33 cellular contexts compared by ENCODE assay signal in the genomic region with DNA sequence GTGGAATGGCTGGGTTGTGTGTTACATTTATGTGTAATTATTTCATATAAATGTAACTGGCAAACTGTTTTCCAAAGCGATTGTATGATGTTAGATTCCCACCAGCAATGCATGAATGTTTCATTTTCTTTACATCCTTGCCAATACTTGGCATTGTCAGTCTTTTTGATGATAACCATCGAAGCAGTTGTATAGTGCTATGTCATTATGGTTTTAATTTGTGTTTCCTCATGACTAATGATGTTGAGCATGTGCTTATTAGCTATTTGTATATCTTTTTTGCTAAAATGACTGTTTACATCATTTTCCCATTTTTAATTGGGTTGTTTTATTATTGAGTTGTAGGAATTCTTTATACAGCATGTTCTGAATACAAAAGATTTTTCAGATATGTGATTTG. TPM values are rescaled to one million over a fixed set of nuclear protein-coding genes. Genes with fewer than 3 reads are reported as not detected.
"Had no signal": no experiment of that assay in that cellular context is flagged by ENCODE, and none has a peak within 500 bp of the region (broad histone marks: within the 10 kb centered on the region; RNA-seq: fewer than 3 reads in every experiment).

No MANE protein-coding gene starts in this region.

- DNase-seq: activated B cell treated with CpG ODN at 0.5 μM for 24 hours; activated CD4-positive, alpha-beta memory T cell treated with anti-CD3 and anti-CD28 coated beads, Interleukin-2, amount 10 ng/mL, durations not matched to agents 7 days and 5 days; activated CD4-positive, alpha-beta T cell treated with anti-CD3 and anti-CD28 coated beads for 48 hours; activated CD4-positive, CD25-positive, alpha-beta regulatory T cell treated with anti-CD3 and anti-CD28 coated beads, Interleukin-2, amount 50 U/mL, for 72 hours; activated effector memory CD4-positive, alpha-beta T cell treated with anti-CD3 and anti-CD28 coated beads, Interleukin-2, amount 50 U/mL, for 16 hours; activated naive CD4-positive, alpha-beta T cell; activated naive CD4-positive, alpha-beta T cell treated with anti-CD3 and anti-CD28 coated beads, Interleukin-2, amount 50 U/mL, for 16 hours; activated naive CD8-positive, alpha-beta T cell treated with anti-CD3 and anti-CD28 coated beads for 36 hours; activated T-cell treated with anti-CD3 and anti-CD28 coated beads, Interleukin-2, amount 50 U/mL, for 1 hour; activated T-cell treated with anti-CD3 and anti-CD28 coated beads, Interleukin-2, amount 50 U/mL, for 72 hours; amniotic stem cell; aorta; brain microvascular endothelial cell; NCI-H1092 treated with DMSO at 0.1 percent for 48 hours; NCI-H1417; NCI-H146; NCI-H187; NCI-H2029 treated with DMSO at 0.1 percent for 48 hours; NCI-H2107; NCI-H2171; NCI-H510A; NCI-H526; NCI-H748 treated with DMSO at 0.1 percent for 48 hours; NK-92 treated with Interleukin-12 subunit alpha and Interleukin-12 subunit beta, amount 100 ng/mL, for 24 hours; PC-3; SIG-M5; T1000 had no signal

- H3K27ac ChIP-seq: brain microvascular endothelial cell, RWPE1, VCaP had no signal

- H3K36me3 ChIP-seq: brain microvascular endothelial cell had no signal

- H3K27me3 ChIP-seq: brain microvascular endothelial cell had no signal

- FAIRE-seq: RCC 7860 had no signal

- ATAC-seq: activated T-cell treated with anti-CD3 and anti-CD28 coated beads, Interleukin-2, amount 50 U/mL, for 72 hours; activated T-helper 17 cell treated with anti-CD3 and anti-CD28 coated beads, Interleukin-2, amount 50 U/mL, for 72 hours; PC-3; Right ventricle myocardium inferior had no signal

RNA-seq across cellular contexts. Expression of gene SMO, which starts 58.7 kb away (rescaled TPM):
- total RNA-seq: activated CD4-positive, alpha-beta memory T cell treated with anti-CD3 and anti-CD28 coated beads, Interleukin-2, amount 10 ng/mL, durations not matched to agents 7 days and 5 days; T-helper 1 cell treated with Interleukin-12 subunit alpha and Interleukin-12 subunit beta and Interleukin-4 antibody, amounts not matched to agents 30 ng/mL and 1 ng/mL, for 36 hours had no signal
